1 cellular context compared by ENCODE assay signal in the genomic region with DNA sequence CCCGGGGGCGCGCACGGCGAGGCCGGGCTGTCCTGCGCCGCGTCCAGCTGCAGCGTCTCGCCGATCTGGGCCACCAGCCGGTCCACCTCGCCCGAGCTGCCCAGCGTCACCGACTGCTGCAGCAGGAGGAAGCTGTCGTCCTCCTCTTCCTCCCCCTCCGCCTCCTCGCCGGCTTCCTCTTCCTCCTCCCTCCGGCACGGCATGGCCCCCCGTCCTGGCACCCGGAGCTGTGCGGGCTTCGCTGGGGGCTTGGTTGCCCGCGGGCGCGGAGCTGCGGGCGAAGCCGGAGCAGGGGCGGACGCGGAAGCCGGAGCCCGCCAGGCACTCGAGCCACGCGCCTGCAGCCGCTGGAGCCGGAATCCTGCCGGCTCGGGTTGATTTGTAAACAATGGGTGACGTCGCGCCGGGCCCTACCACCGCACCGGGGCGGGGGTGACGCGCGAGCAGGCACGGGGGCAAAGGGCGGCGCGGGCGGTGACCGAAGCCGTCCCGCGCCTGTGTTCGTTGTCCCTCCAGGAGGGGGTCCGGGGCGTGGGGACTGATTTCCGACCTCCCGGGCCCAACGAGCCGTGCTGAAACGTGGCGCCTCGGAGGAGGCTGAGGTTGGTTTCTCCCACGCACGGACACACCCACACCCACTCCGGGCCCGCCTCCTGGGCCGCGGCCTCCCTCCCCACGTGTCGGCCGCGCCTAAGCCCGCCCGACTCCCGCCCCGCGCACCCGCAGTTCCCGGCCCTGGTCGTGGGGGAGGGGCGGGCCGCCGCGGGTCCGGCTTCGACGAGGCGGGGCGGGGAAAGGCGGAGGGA.
TF ChIP-seq lines count a peak whose summit lies in the region.

A gene with protein sequence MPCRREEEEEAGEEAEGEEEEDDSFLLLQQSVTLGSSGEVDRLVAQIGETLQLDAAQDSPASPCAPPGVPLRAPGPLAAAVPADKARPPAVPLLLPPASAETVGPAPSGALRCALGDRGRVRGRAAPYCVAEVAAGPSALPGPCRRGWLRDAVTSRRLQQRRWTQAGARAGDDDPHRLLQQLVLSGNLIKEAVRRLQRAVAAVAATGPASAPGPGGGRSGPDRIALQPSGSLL (minus strand): TSS at position 360 of the 806 bp plus-strand sequence. CDS start 157 bp downstream, at position 203.

TF ChIP-seq in H1, 55 proteins besides CTCF, POLR2A, EP300 and RAD21 (continued from another document):
- TF ChIP-seq, protein P1, sequence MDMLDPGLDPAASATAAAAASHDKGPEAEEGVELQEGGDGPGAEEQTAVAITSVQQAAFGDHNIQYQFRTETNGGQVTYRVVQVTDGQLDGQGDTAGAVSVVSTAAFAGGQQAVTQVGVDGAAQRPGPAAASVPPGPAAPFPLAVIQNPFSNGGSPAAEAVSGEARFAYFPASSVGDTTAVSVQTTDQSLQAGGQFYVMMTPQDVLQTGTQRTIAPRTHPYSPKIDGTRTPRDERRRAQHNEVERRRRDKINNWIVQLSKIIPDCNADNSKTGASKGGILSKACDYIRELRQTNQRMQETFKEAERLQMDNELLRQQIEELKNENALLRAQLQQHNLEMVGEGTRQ (IDR thresholded peaks at IDR 0.05; ENCODE audit: low read length) = no peak
- TF ChIP-seq JUN (IDR thresholded peaks at IDR 0.05; ENCODE audit: low read depth, low read length) = no peak
- TF ChIP-seq ZNF274 (IDR thresholded peaks at IDR 0.05; ENCODE audit: borderline replicate concordance, extremely low read depth, low read length) = no peak
